Comparison of ENCODE assay signal across 10 cellular contexts in genomic region chr13:40983269-40983668, GRCh38. TPM values are rescaled to one million over a fixed set of nuclear protein-coding genes. Genes with fewer than 3 reads are reported as not detected.
DNase-seq lines count a peak whose midpoint lies in the region; ATAC-seq and TF ChIP-seq lines count a peak whose summit lies in the region.
"Had no signal": no experiment of that assay in that cellular context is flagged by ENCODE, and none has a peak within 500 bp of the region (broad histone marks: within the 10 kb centered on the region; RNA-seq: fewer than 3 reads in every experiment).

No MANE protein-coding gene starts in this region.

- no peaks in the 10 kb centered on the region for H3K36me3 ChIP-seq in GM06990 (ENCODE audit: control insufficient read depth, insufficient read depth, low read length)
- peaks cover 0 to 4% (median 0%) of the 10 kb centered on the region in 4 donors for H3K36me3 ChIP-seq in sigmoid colon

- peak overlapping the region; percentile 81 for H3K4me3 Mint-ChIP-seq in activated CD4-positive, alpha-beta memory T cell treated with anti-CD3 and anti-CD28 coated beads for 36 hours

- peaks cover 0 to 71% (median 39%) of the 10 kb centered on the region in 4 donors for H3K4me1 ChIP-seq in sigmoid colon

- H3K27ac ChIP-seq in sigmoid colon = peak overlapping the region; percentile 37 to 65 (median 58)

- no peak for ATAC-seq in left lobe of liver

- H3K27me3 Mint-ChIP-seq in activated CD4-positive, alpha-beta memory T cell treated with anti-CD3 and anti-CD28 coated beads for 36 hours = no peaks in the 10 kb centered on the region

- POLR2A ChIA-PET in activated CD4-positive, alpha-beta memory T cell treated with anti-CD3 and anti-CD28 coated beads for 36 hours (lab: Charles Lee) = no interaction called here

- TF ChIP-seq EP300 in sigmoid colon (IDR thresholded peaks at IDR 0.05) = no peak

- WGBS in sigmoid colon, 2 donors = 50 to 58% methylated on average over 2 of the region's 2 CpGs

- DNase-seq in GM06990 (ENCODE audit: extremely low read depth, insufficient read length) (no peak), fibroblast of peridontal ligament (ENCODE audit: extremely low read depth) (peak; percentile 13), sigmoid colon (no peak), left lobe of liver (ENCODE audit: low spot score) (no peak), HCEC 1CT (no peak), T-helper 9 cell (no peak), AG08395 (ENCODE audit: low spot score) (no peak)
- no peak for DNase-seq in activated CD4-positive, alpha-beta memory T cell treated with anti-CD3 and anti-CD28 coated beads for 36 hours
- DNase-seq: activated CD8-positive, alpha-beta memory T cell treated with anti-CD3 and anti-CD28 coated beads for 24 hours; NCI-H1417 treated with DMSO at 0.1 percent for 48 hours had no signal

- peak overlapping the region; percentile 25 for H3K4me3 ChIP-seq in GM06990 (replicated peaks; ENCODE audit: low read depth, low read length)
- no peak overlapping the region for H3K4me3 ChIP-seq in sigmoid colon

- peaks cover 22% of the 10 kb centered on the region for H3K36me3 Mint-ChIP-seq in activated CD4-positive, alpha-beta memory T cell treated with anti-CD3 and anti-CD28 coated beads for 36 hours

- CTCF ChIA-PET in activated CD4-positive, alpha-beta memory T cell treated with anti-CD3 and anti-CD28 coated beads for 36 hours (lab: Charles Lee) = no interaction called here

- TF ChIP-seq CTCF in GM06990 (IDR thresholded peaks at IDR 0.05; ENCODE audit: insufficient read depth, low read length, poor library complexity, severe bottlenecking) (no peak), sigmoid colon (IDR thresholded peaks at IDR 0.05) (no peak)

- intact Hi-C loops in activated CD4-positive, alpha-beta memory T cell treated with anti-CD3 and anti-CD28 coated beads for 36 hours (cut with micrococcal nuclease) = loop anchor here (1.0 to 5.0 kb wide), 4 partner anchors 35 to 479 kb away; partner anchors contain the start of gene WBP4
- intact Hi-C loops in sigmoid colon (cut with DNase I) = no loop called here

- H3K9me3 Mint-ChIP-seq in activated CD4-positive, alpha-beta memory T cell treated with anti-CD3 and anti-CD28 coated beads for 36 hours = no peaks in the 10 kb centered on the region

- H3K4me1 Mint-ChIP-seq in activated CD4-positive, alpha-beta memory T cell treated with anti-CD3 and anti-CD28 coated beads for 36 hours (ENCODE audit: low read depth) = peaks cover 61% of the 10 kb centered on the region

- H3K9me3 ChIP-seq in sigmoid colon = no peaks in the 10 kb centered on the region

- peak overlapping the region; percentile 92 for H3K27ac Mint-ChIP-seq in activated CD4-positive, alpha-beta memory T cell treated with anti-CD3 and anti-CD28 coated beads for 36 hours

- no peak for TF ChIP-seq POLR2A in sigmoid colon (IDR thresholded peaks at IDR 0.05)

- H3K27me3 ChIP-seq in GM06990 (replicated peaks; ENCODE audit: control insufficient read depth, insufficient read depth, low read length) (no peaks in the 10 kb centered on the region), sigmoid colon (no peaks in the 10 kb centered on the region)

RNA-seq across cellular contexts. Expression of gene ELF1, which starts 35.8 kb away (rescaled TPM):
- total RNA-seq in activated CD4-positive, alpha-beta memory T cell treated with anti-CD3 and anti-CD28 coated beads for 36 hours = 10 to 100 TPM; 70.8 to 71.2 TPM
- total RNA-seq in sigmoid colon (10 to 100 TPM; 47.4 to 68.5 (median 58.0) TPM), left lobe of liver (22.2 TPM)
- polyA plus RNA-seq in sigmoid colon = 10 to 100 TPM; 31.8 to 45.3 (median 35.1) TPM
